ENCODE assay signal across 24 cellular contexts in genomic region chr3:23320586-23321570, GRCh38.
"Had no signal": no experiment of that assay in that cellular context is flagged by ENCODE, and none has a peak within 500 bp of the region (broad histone marks: within the 10 kb centered on the region; RNA-seq: fewer than 3 reads in every experiment).

No MANE protein-coding gene starts in this region.

- H3K4me3 ChIP-seq: esophagus squamous epithelium, heart right ventricle, lower lobe of right lung, mucosa of descending colon, right lobe of liver, testis, transverse colon had no signal

- FAIRE-seq: urothelium cell line had no signal

- H3K27me3 ChIP-seq: esophagus squamous epithelium, heart right ventricle, neutrophil, right lobe of liver, testis, transverse colon had no signal

- H3K36me3 ChIP-seq: esophagus squamous epithelium, heart right ventricle, lower lobe of right lung, neutrophil, right lobe of liver, transverse colon had no signal

- H3K9me3 ChIP-seq: esophagus squamous epithelium, lower lobe of right lung, mucosa of descending colon, neutrophil, right lobe of liver, testis, transverse colon had no signal

- DNase-seq: activated CD4-positive, alpha-beta T cell treated with anti-CD3 and anti-CD28 coated beads, Interleukin-2, amount 50 U/mL, for 1 hour; activated CD8-positive, alpha-beta T cell treated with anti-CD3 and anti-CD28 coated beads for 36 hours; activated gamma-delta T cell treated with Interleukin-2 at 50 U/mL for 16 hours; activated naive CD4-positive, alpha-beta T cell treated with anti-CD3 and anti-CD28 coated beads, Interleukin-2, amount 50 U/mL, for 16 hours; activated T-cell treated with anti-CD3 and anti-CD28 coated beads, Interleukin-2, amount 50 U/mL, for 4 hours; amniotic stem cell; central memory CD4-positive, alpha-beta T cell; esophagus squamous epithelium; foreskin melanocyte; heart right ventricle; kidney glomerular epithelial cell; lower lobe of right lung; mucosa of descending colon; right lobe of liver; stimulated activated CD4-positive, alpha-beta T cell treated with anti-CD3 and anti-CD28 coated beads, Interleukin-2, amount 100 ng/mL, for 48 hours; stimulated activated naive CD8-positive, alpha-beta T cell treated with anti-CD3 and anti-CD28 coated beads, Interleukin-15, Interleukin-2, amounts not matched to agents 100 U/mL and 50 U/mL, for 24 hours; T-helper 9 cell; testis; transverse colon had no signal

- ATAC-seq: activated CD8-positive, alpha-beta T cell treated with anti-CD3 and anti-CD28 coated beads for 36 hours; activated T-helper 17 cell treated with anti-CD3 and anti-CD28 coated beads, Interleukin-2, amount 50 U/mL, for 72 hours; left lobe of liver; mucosa of descending colon; right lobe of liver; stimulated activated naive CD8-positive, alpha-beta T cell treated with anti-CD3 and anti-CD28 coated beads, Interleukin-15, Interleukin-2, amounts not matched to agents 100 U/mL and 50 U/mL, for 24 hours; WTC11 had no signal

- H3K27ac ChIP-seq: esophagus squamous epithelium, heart right ventricle, lower lobe of right lung, neutrophil, right lobe of liver, testis, transverse colon had no signal

- H3K4me1 ChIP-seq: right lobe of liver, testis had no signal
